Comparison of ENCODE assay signal across 1 cellular context in the genomic region with DNA sequence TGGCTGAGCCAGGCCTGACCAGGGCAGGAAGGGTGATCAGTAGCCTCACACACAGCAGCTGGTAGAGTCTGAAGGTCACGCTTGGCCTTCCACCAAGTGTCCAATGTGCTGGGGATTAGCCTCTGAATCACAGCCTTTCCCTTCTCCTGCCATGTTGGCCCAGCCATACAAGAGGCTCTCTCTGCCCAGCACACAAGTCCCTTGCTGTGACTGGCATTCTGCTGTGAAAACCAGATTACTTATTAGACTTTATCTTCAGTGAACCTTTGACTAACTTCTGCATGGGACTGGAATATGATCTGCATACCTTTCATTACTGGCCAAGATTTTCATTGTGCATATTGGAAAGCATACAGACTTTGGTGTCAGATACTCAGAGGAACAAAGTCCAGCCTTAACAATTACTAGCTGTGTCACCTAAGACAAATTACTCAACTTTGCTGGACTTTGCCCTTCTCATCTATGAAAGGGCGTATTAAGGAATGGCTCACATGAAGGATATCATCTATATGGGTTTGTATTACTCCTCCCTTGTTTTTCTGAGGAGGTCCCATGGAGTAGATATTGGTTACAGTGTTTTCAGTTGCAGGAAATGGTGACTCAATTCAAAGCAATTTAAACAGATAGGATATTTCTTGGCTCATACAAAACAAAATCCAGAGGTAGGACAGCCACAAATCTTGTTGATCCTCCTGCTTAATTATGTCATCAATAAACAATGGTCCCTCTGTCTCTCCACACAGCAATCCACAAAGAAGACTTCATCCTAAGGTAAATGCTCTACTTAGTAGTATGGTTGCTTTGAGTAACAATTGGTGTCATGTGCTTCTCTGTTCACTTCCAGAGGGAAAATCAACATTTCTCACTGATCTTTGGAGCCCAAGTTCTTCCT.
TF ChIP-seq lines count a peak whose summit lies in the region.

No MANE protein-coding gene starts in this region.

TF ChIP-seq in SK-N-SH, 30 proteins besides CTCF, POLR2A, EP300 and RAD21 (continued from another document):
- TF ChIP-seq, protein P1, sequence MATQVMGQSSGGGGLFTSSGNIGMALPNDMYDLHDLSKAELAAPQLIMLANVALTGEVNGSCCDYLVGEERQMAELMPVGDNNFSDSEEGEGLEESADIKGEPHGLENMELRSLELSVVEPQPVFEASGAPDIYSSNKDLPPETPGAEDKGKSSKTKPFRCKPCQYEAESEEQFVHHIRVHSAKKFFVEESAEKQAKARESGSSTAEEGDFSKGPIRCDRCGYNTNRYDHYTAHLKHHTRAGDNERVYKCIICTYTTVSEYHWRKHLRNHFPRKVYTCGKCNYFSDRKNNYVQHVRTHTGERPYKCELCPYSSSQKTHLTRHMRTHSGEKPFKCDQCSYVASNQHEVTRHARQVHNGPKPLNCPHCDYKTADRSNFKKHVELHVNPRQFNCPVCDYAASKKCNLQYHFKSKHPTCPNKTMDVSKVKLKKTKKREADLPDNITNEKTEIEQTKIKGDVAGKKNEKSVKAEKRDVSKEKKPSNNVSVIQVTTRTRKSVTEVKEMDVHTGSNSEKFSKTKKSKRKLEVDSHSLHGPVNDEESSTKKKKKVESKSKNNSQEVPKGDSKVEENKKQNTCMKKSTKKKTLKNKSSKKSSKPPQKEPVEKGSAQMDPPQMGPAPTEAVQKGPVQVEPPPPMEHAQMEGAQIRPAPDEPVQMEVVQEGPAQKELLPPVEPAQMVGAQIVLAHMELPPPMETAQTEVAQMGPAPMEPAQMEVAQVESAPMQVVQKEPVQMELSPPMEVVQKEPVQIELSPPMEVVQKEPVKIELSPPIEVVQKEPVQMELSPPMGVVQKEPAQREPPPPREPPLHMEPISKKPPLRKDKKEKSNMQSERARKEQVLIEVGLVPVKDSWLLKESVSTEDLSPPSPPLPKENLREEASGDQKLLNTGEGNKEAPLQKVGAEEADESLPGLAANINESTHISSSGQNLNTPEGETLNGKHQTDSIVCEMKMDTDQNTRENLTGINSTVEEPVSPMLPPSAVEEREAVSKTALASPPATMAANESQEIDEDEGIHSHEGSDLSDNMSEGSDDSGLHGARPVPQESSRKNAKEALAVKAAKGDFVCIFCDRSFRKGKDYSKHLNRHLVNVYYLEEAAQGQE (IDR thresholded peaks at IDR 0.05; ENCODE audit: low read depth, low read length): no peak
- TF ChIP-seq SMC3 (IDR thresholded peaks at IDR 0.05; ENCODE audit: low read depth, low read length) (no peak), ELF1 (IDR thresholded peaks at IDR 0.05) (no peak), TCF12 (IDR thresholded peaks at IDR 0.05) (peak; percentile 68)
